Comparison of ENCODE assay signal across 17 cellular contexts in genomic region chr11:43962383-43962969, GRCh38. TPM values are rescaled to one million over a fixed set of nuclear protein-coding genes. Genes with fewer than 3 reads are reported as not detected.
DNase-seq lines count a peak whose midpoint lies in the region; TF ChIP-seq lines count a peak whose summit lies in the region.
"Had no signal": no experiment of that assay in that cellular context is flagged by ENCODE, and none has a peak within 500 bp of the region (broad histone marks: within the 10 kb centered on the region; RNA-seq: fewer than 3 reads in every experiment).

No MANE protein-coding gene starts in this region.

- H3K18ac ChIP-seq in neuronal stem cell (ENCODE audit: low read length), result no peak overlapping the region

- DNase-seq in ELF-1 (ENCODE audit: low read depth, low spot score) (peak; percentile 79), NCI-H82 (lab: John Stamatoyannopoulos, UW) (peak; percentile 77), epithelial cell of esophagus (ENCODE audit: low read depth) (peak; percentile 13), neuronal stem cell (ENCODE audit: low spot score) (no peak), H7 (no peak), sigmoid colon (no peak)
- no peak for DNase-seq in central memory CD4-positive, alpha-beta T cell
- DNase-seq in activated CD4-positive, alpha-beta T cell treated with anti-CD3 and anti-CD28 coated beads for 1 hour, result no peak
- DNase-seq: activated CD4-positive, CD25-positive, alpha-beta regulatory T cell treated with anti-CD3 and anti-CD28 coated beads, Interleukin-2, amount 50 U/mL, for 72 hours; activated T-cell treated with anti-CD3 and anti-CD28 coated beads for 4 hours; C1 segment of cervical spinal cord; dorsolateral prefrontal cortex; PC-3; stimulated activated CD4-positive, alpha-beta T cell treated with anti-CD3 and anti-CD28 coated beads, Interleukin-4, amount 100 ng/mL, for 1 hour; stimulated activated naive CD4-positive, alpha-beta T cell; T-helper 1 cell had no signal

- no peak for TF ChIP-seq POLR2A in sigmoid colon (IDR thresholded peaks at IDR 0.05)

- H3K14ac ChIP-seq in neuronal stem cell (ENCODE audit: low read length), result no peak overlapping the region

- H3K36me3 ChIP-seq in neuronal stem cell (replicated peaks in 1 of 2; ENCODE audit: control insufficient read depth in 2 of 2, insufficient read depth in 2 of 2, low read length in 2 of 2) (no peaks in the 10 kb centered on the region), H7 (replicated peaks; ENCODE audit: control insufficient read depth, insufficient read depth, low read length) (no peaks in the 10 kb centered on the region), sigmoid colon (no peaks in the 10 kb centered on the region)

- H3K9ac ChIP-seq in neuronal stem cell (ENCODE audit: low read depth, low read length, poor library complexity), result no peak overlapping the region

- no peak overlapping the region for H2BK5ac ChIP-seq in neuronal stem cell (ENCODE audit: low read length)

- TF ChIP-seq CTCF in epithelial cell of esophagus (IDR thresholded peaks at IDR 0.05; ENCODE audit: insufficient read depth, low read depth, low read length, missing control alignments), result no peak
- no peak for TF ChIP-seq CTCF in sigmoid colon (IDR thresholded peaks at IDR 0.05)

- no peak overlapping the region for H3K4ac ChIP-seq in neuronal stem cell (ENCODE audit: low read length)

- TF ChIP-seq EP300 in sigmoid colon (IDR thresholded peaks at IDR 0.05), result no peak

- H3K27ac ChIP-seq in neuronal stem cell (replicated peaks; ENCODE audit: low read length), result no peak overlapping the region
- peak overlapping the region in 1 of 4 donors; percentile 17 for H3K27ac ChIP-seq in sigmoid colon

- H3K4me1 ChIP-seq in neuronal stem cell (ENCODE audit: control insufficient read depth in 2 of 2, insufficient read depth in 1 of 2, low read depth in 1 of 2, low read length in 2 of 2), result no peaks in the 10 kb centered on the region
- H3K4me1 ChIP-seq in sigmoid colon, result peaks cover 0 to 11% (median 2%) of the 10 kb centered on the region in 4 donors

- no peak overlapping the region for H2BK15ac ChIP-seq in neuronal stem cell (ENCODE audit: low read length)

- H3K4me2 ChIP-seq in neuronal stem cell (ENCODE audit: insufficient read depth, low read length, poor library complexity, severe bottlenecking), result no peak overlapping the region

- WGBS in neuronal stem cell (ENCODE audit: extremely low coverage in 2 of 2, insufficient read length in 2 of 2, insufficient replicate concordance in 1 of 2), 2 donors, result no CpG with 5 or more reads among the region's 9 CpGs
- WGBS in sigmoid colon, 2 donors, result 13 to 27% methylated on average over 9 of the region's 9 CpGs

- H2AFZ ChIP-seq in neuronal stem cell (ENCODE audit: low read length), result peak overlapping the region; percentile 51

- no peaks in the 10 kb centered on the region for H3K9me3 ChIP-seq in neuronal stem cell (replicated peaks in 1 of 2; ENCODE audit: control insufficient read depth in 2 of 2, insufficient read depth in 1 of 2, low read depth in 1 of 2, low read length in 2 of 2)
- peaks cover 0 to 3% (median 0%) of the 10 kb centered on the region in 4 donors for H3K9me3 ChIP-seq in sigmoid colon

- H3K79me1 ChIP-seq in neuronal stem cell (ENCODE audit: low read depth, low read length), result no peaks in the 10 kb centered on the region

- H3K27me3 ChIP-seq in neuronal stem cell (ENCODE audit: control insufficient read depth in 3 of 3, insufficient read depth in 3 of 3, low read depth in 1 of 3, low read length in 3 of 3) (peaks cover 0 to 24% (median 2%) of the 10 kb centered on the region in 3 experiments), H7 (ENCODE audit: control insufficient read depth, insufficient read depth, low read length) (no peaks in the 10 kb centered on the region), sigmoid colon (no peaks in the 10 kb centered on the region)

- H2BK120ac ChIP-seq in neuronal stem cell (ENCODE audit: low read depth, low read length), result no peak overlapping the region

- H3K23ac ChIP-seq in neuronal stem cell (ENCODE audit: low read depth, low read length, poor library complexity), result no peak overlapping the region

- intact Hi-C loops in sigmoid colon (cut with DNase I), result no loop called here

- no peak overlapping the region for H4K91ac ChIP-seq in neuronal stem cell (ENCODE audit: low read depth, low read length, poor library complexity)

- no peak overlapping the region for H4K8ac ChIP-seq in neuronal stem cell (ENCODE audit: low read depth, low read length)

- no peak overlapping the region for H3K4me3 ChIP-seq in epithelial cell of esophagus (ENCODE audit: low read length)
- H3K4me3 ChIP-seq in neuronal stem cell (ENCODE audit: low read length in 2 of 2), result no peak overlapping the region
- no peak overlapping the region for H3K4me3 ChIP-seq in H7 (ENCODE audit: insufficient read depth, low read depth, low read length)
- H3K4me3 ChIP-seq in sigmoid colon, result no peak overlapping the region

- no peak overlapping the region for H2AK5ac ChIP-seq in neuronal stem cell (ENCODE audit: low read depth, low read length)

- H2BK12ac ChIP-seq in neuronal stem cell (ENCODE audit: low read length), result no peak overlapping the region

RNA-seq across cellular contexts. Expression of gene C11orf96, which starts 20.0 kb away (rescaled TPM):
- 3.5 TPM for polyA plus RNA-seq in neuronal stem cell (2013, experiment 1 of 2)
- polyA plus RNA-seq in neuronal stem cell (2013, experiment 2 of 2), result 4.2 TPM
- total RNA-seq in H7 (2014; rRNA removed; shearing (Covaris generic)), result 2.9 and 4.1 TPM in 2 replicates
- total RNA-seq in sigmoid colon, result 100 to 1,000 TPM in 2 of 4 donors, 10 to 100 TPM in 2; 47.4 to 336 (median 95.6) TPM
- polyA plus RNA-seq in sigmoid colon, result 10 to 100 TPM in 2 of 3 donors, 1 to 10 TPM in 1; 7.4 to 29.3 (median 24.6) TPM
- total RNA-seq: LHCN-M2 had no signal

Comparison
In these comparisons a context has a peak if more than half of its experiments do, and no peak if none do; other contexts are left out.
1. DNase-seq: peak in ELF-1 (single experiment), NCI-H82 (single experiment) and epithelial cell of esophagus (single experiment); none in neuronal stem cell (single experiment), H7 (single experiment), sigmoid colon (single experiment), central memory CD4-positive, alpha-beta T cell (single experiment) and activated CD4-positive, alpha-beta T cell treated with anti-CD3 and anti-CD28 coated beads for 1 hour (single experiment).